In the genomic region with DNA sequence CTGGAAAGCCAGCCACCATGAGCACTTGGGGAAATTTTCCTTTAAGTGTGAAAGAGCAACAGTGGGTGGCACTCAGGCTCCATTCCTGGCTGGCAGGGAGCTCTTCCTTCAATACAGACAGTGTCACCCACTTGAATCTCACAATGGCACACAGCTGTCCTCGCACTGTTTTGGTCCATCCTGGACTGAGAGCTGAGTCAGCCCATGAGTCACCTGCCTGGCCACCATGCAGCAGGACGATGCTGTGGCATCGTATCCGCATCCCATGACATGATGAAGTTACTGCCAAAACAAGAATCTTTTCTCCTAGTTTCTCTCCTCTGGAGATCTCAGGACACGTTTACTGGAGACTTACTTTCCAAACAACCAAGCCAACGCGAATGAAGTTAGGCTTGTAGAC, we compare ENCODE assay signal across 17 cellular contexts. TPM values are rescaled to one million over a fixed set of nuclear protein-coding genes. Genes with fewer than 3 reads are reported as not detected.
A peak's percentile ranks its signal among the peaks of the same experiment; 100 is the strongest.
DNase-seq lines count a peak whose midpoint lies in the region; ATAC-seq and TF ChIP-seq lines count a peak whose summit lies in the region.
"Had no signal": no experiment of that assay in that cellular context is flagged by ENCODE, and none has a peak within 500 bp of the region (broad histone marks: within the 10 kb centered on the region; RNA-seq: fewer than 3 reads in every experiment).

No MANE protein-coding gene starts in this region.

- H3K36me3 ChIP-seq in esophagus (ENCODE audit: control insufficient read depth in 2 of 2, insufficient read depth in 2 of 2, low read length in 1 of 2), result no peaks in the 10 kb centered on the region

- no peaks in the 10 kb centered on the region for H3K27me3 ChIP-seq in esophagus (ENCODE audit: control insufficient read depth in 1 of 2, insufficient read depth in 2 of 2, low read length in 2 of 2)

- H3K27ac Mint-ChIP-seq in natural killer cell, result no peak overlapping the region
- H3K27ac Mint-ChIP-seq: activated CD8-positive, alpha-beta memory T cell treated with anti-CD3 and anti-CD28 coated beads, Interleukin-2, amount 10 ng/mL, durations not matched to agents 7 days and 5 days; CD14-positive monocyte had no signal

- WGBS in esophagus, 2 donors, result 71 to 77% methylated on average over 7 of the region's 7 CpGs

- intact Hi-C loops in posterior cingulate gyrus (cut with DNase I) (no loop called here), natural killer cell (cut with micrococcal nuclease) (no loop called here)

- H3K9me3 ChIP-seq in esophagus (ENCODE audit: control insufficient read depth in 2 of 2, insufficient read depth in 1 of 2, low read depth in 1 of 2, low read length in 1 of 2), result no peaks in the 10 kb centered on the region

- no peaks in the 10 kb centered on the region for H3K9me3 Mint-ChIP-seq in natural killer cell
- H3K9me3 Mint-ChIP-seq: CD14-positive monocyte had no signal

- no peaks in the 10 kb centered on the region for H3K36me3 Mint-ChIP-seq in natural killer cell
- H3K36me3 Mint-ChIP-seq: activated CD8-positive, alpha-beta memory T cell treated with anti-CD3 and anti-CD28 coated beads, Interleukin-2, amount 10 ng/mL, durations not matched to agents 7 days and 5 days; CD14-positive monocyte had no signal

- no peak overlapping the region for H3K4me3 Mint-ChIP-seq in natural killer cell
- H3K4me3 Mint-ChIP-seq: activated CD8-positive, alpha-beta memory T cell treated with anti-CD3 and anti-CD28 coated beads, Interleukin-2, amount 10 ng/mL, durations not matched to agents 7 days and 5 days; CD14-positive monocyte had no signal

- no peak for ATAC-seq in natural killer cell
- ATAC-seq: activated CD8-positive, alpha-beta memory T cell treated with anti-CD3 and anti-CD28 coated beads, Interleukin-2, amount 10 ng/mL, durations not matched to agents 7 days and 5 days had no signal

- H3K4me1 Mint-ChIP-seq in natural killer cell, result no peaks in the 10 kb centered on the region
- H3K4me1 Mint-ChIP-seq: CD14-positive monocyte had no signal

- no peak overlapping the region for H3K27ac ChIP-seq in esophagus (ENCODE audit: low read depth in 2 of 2, low read length in 1 of 2)

- H3K27me3 Mint-ChIP-seq in natural killer cell (ENCODE audit: low read depth in 2 of 2), result peaks cover 32 to 42% of the 10 kb centered on the region in 2 donors

- peak; percentile 18 for DNase-seq in EL
- peak; percentile 53 for DNase-seq in NCI-H2029 treated with DMSO at 0.1 percent for 48 hours (lab: John Stamatoyannopoulos, UW)
- peak in 7 of 10 donors; percentile 25 to 92 (median 42) for DNase-seq in posterior cingulate gyrus
- DNase-seq in NCI-H526 (lab: John Stamatoyannopoulos, UW), result no peak
- DNase-seq in natural killer cell, result no peak
- DNase-seq in 8988T, result no peak
- no peak for DNase-seq in NCI-H82 treated with DMSO at 0.1 percent for 48 hours (lab: John Stamatoyannopoulos, UW; ENCODE audit: unreplicated experiment)
- DNase-seq: activated CD8-positive, alpha-beta memory T cell treated with anti-CD3 and anti-CD28 coated beads, Interleukin-2, amount 10 ng/mL, durations not matched to agents 7 days and 5 days; activated naive CD4-positive, alpha-beta T cell treated with anti-CD3 and anti-CD28 coated beads, Interleukin-2, amount 50 U/mL, for 16 hours; glutamatergic neuron; NCI-H1436; NCI-H82 had no signal

- peak overlapping the region; percentile 2 to 16 for H3K4me3 ChIP-seq in esophagus (ENCODE audit: low read depth in 1 of 2, low read length in 2 of 2)

- peaks cover 0 to 5% of the 10 kb centered on the region in 2 donors for H3K4me1 ChIP-seq in esophagus (ENCODE audit: control insufficient read depth in 2 of 2, insufficient read depth in 2 of 2, low read length in 1 of 2)

- TF ChIP-seq CTCF in natural killer cell (IDR thresholded peaks at IDR 0.05), result no peak

RNA-seq across cellular contexts. Expression of a gene that starts 6.0 kb away (rescaled TPM):
- polyA plus RNA-seq in esophagus, result 10 to 100 TPM; 29.5 to 66.6 TPM
- not detected for total RNA-seq in natural killer cell
- total RNA-seq: activated CD8-positive, alpha-beta memory T cell treated with anti-CD3 and anti-CD28 coated beads, Interleukin-2, amount 10 ng/mL, durations not matched to agents 7 days and 5 days; cardiac septum; skeletal muscle tissue had no signal
- polyA plus RNA-seq: CD14-positive monocyte, neural cell had no signal

Comparison
In these comparisons a context has a peak if more than half of its experiments do, and no peak if none do; other contexts are left out.
1. DNase-seq: peak in EL (single experiment), NCI-H2029 treated with DMSO at 0.1 percent for 48 hours (single experiment) and posterior cingulate gyrus (7 of 10); none in NCI-H526 (0 of 2), natural killer cell (single experiment), 8988T (single experiment) and NCI-H82 treated with DMSO at 0.1 percent for 48 hours (single experiment).